24 cellular contexts compared by ENCODE assay signal in the genomic region with DNA sequence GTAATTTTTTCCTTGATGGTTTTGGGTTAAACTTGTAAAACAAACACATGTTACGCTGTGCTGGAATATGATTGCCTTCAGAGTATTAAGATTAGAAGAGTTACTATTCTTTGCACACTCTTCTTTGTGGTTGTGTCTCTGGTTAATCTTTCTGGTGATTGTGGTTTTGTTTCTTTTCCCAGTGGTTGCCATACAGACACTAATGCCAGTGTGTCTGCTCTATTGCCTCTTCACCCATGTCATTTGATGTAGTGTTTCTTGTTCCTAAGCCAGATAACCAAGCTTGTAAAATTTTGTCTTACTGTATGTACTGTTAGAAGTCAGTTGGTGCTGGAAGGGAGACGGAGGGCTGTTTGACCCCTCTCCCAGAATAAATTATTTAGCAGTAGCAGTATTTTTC.
DNase-seq lines count a peak whose midpoint lies in the region; ATAC-seq, FAIRE-seq and TF ChIP-seq lines count a peak whose summit lies in the region.
"Had no signal": no experiment of that assay in that cellular context is flagged by ENCODE, and none has a peak within 500 bp of the region (broad histone marks: within the 10 kb centered on the region; RNA-seq: fewer than 3 reads in every experiment).

No MANE protein-coding gene starts in this region.

- H3K4me1 ChIP-seq in H9 (ENCODE audit: insufficient read depth, low read length): no peaks in the 10 kb centered on the region
- H3K4me1 ChIP-seq: breast epithelium, Caco-2, HAP-1, SJCRH30, tibial nerve had no signal

- ATAC-seq in GM19395 (IDR thresholded peaks at IDR 0.05; ENCODE audit: unreplicated experiment): peak; percentile 71
- ATAC-seq in activated T-helper 17 cell treated with anti-CD3 and anti-CD28 coated beads, Interleukin-2, amount 50 U/mL, for 72 hours (replicated peaks): no peak
- ATAC-seq: activated CD4-positive, CD25-positive, alpha-beta regulatory T cell treated with anti-CD3 and anti-CD28 coated beads, Interleukin-2, amount 50 U/mL, for 24 hours; natural killer cell had no signal

- H2BK20ac ChIP-seq in H9 (ENCODE audit: low read depth, low read length, poor library complexity, severe bottlenecking): no peak overlapping the region

- no peak overlapping the region for H3K4me2 ChIP-seq in H9 (ENCODE audit: insufficient read depth, insufficient read length, low read length)

- H2BK12ac ChIP-seq in H9 (ENCODE audit: insufficient read length, low read depth, low read length): no peak overlapping the region

- peak; percentile 51 for FAIRE-seq in GM12891 (lab: Jason Lieb, UNC)
- FAIRE-seq: keratinocyte had no signal

- no peaks in the 10 kb centered on the region for H3K23me2 ChIP-seq in H9 (ENCODE audit: insufficient read length, low read depth, low read length, poor library complexity, severe bottlenecking)

- WGBS in H9 (ENCODE audit: extremely low coverage, insufficient read length, low lambda C conversion rate): no CpG with 5 or more reads among the region's 2 CpGs

- H3K4me1 Mint-ChIP-seq in H9: no peaks in the 10 kb centered on the region
- H3K4me1 Mint-ChIP-seq in activated T-helper 17 cell treated with anti-CD3 and anti-CD28 coated beads, Interleukin-2, amount 50 U/mL, for 72 hours: peaks cover 15% of the 10 kb centered on the region

- no peak overlapping the region for H3K56ac ChIP-seq in H9 (ENCODE audit: insufficient read length, low read depth, low read length)

- no peak overlapping the region for H3K9ac ChIP-seq in H9 (ENCODE audit: extremely low read depth, insufficient read length, low read length)

- no peaks in the 10 kb centered on the region for H3K27me3 Mint-ChIP-seq in H9 (ENCODE audit: low read depth)
- no peaks in the 10 kb centered on the region for H3K27me3 Mint-ChIP-seq in activated T-helper 17 cell treated with anti-CD3 and anti-CD28 coated beads, Interleukin-2, amount 50 U/mL, for 72 hours

- no peak overlapping the region for H3K23ac ChIP-seq in H9 (ENCODE audit: insufficient read length, low read depth, low read length)

- no peak overlapping the region for H2BK15ac ChIP-seq in H9 (ENCODE audit: low read depth, low read length)

- H4K8ac ChIP-seq in H9 (replicated peaks; ENCODE audit: insufficient read length, low read depth, low read length): no peak overlapping the region

- H2AFZ ChIP-seq in H9 (ENCODE audit: low read length): no peak overlapping the region

- no peak for TF ChIP-seq POLR2A in GM12891 (IDR thresholded peaks at IDR 0.05; ENCODE audit: low read depth, low read length)

- H3K14ac ChIP-seq in H9 (ENCODE audit: insufficient read depth, low read length): no peak overlapping the region

- peak overlapping the region in 1 of 3 experiments; percentile 6; a peak in 1 of 7 replicates for H3K27ac Mint-ChIP-seq in H9
- H3K27ac Mint-ChIP-seq in activated T-helper 17 cell treated with anti-CD3 and anti-CD28 coated beads, Interleukin-2, amount 50 U/mL, for 72 hours: no peak overlapping the region
- H3K27ac Mint-ChIP-seq: activated T-helper 2 cell treated with anti-CD3 and anti-CD28 coated beads, Interferon-gamma antibody, Interleukin-2, Interleukin-4, amounts not matched to agents 10 μg/mL and 5 μg/mL and 100 μg/mL, durations not matched to agents 14 hours and 24 hours and 36 hours; natural killer cell had no signal

- H4K5ac ChIP-seq in H9 (ENCODE audit: insufficient read length, low read depth, low read length): no peak overlapping the region

- H4K91ac ChIP-seq in H9 (ENCODE audit: insufficient read length, low read depth, low read length): no peak overlapping the region

- H3T11ph ChIP-seq in H9 (ENCODE audit: low read length): no peak overlapping the region

- TF ChIP-seq CTCF in H9 (conservative IDR thresholded peaks at IDR 0.05): no peak

- no peak overlapping the region for H3K4ac ChIP-seq in H9 (ENCODE audit: low read depth, low read length)

- no peaks in the 10 kb centered on the region for H3K9me3 ChIP-seq in H9 (ENCODE audit: control insufficient read depth, low read depth, low read length)
- H3K9me3 ChIP-seq: breast epithelium, Caco-2, HAP-1, ovary, SJCRH30, tibial nerve had no signal

- no peak overlapping the region for H2BK5ac ChIP-seq in H9 (ENCODE audit: insufficient read length, low read length)

- H3K27ac ChIP-seq in H9 (ENCODE audit: insufficient read length, low read depth, low read length): no peak overlapping the region
- H3K27ac ChIP-seq: breast epithelium, ovary, SJCRH30, tibial nerve had no signal

- no peaks in the 10 kb centered on the region for H3K27me3 ChIP-seq in H9 (ENCODE audit: insufficient read depth, low read length)
- H3K27me3 ChIP-seq: breast epithelium, ovary, SJCRH30, tibial nerve had no signal

- H4K20me1 ChIP-seq in H9 (ENCODE audit: control insufficient read depth, insufficient read depth, insufficient read length): no peaks in the 10 kb centered on the region

- DNase-seq in GM12891 (ENCODE audit: insufficient read length, low spot score) (no peak), MV-4-11 (lab: John Stamatoyannopoulos, UW) (peak; percentile 58), foreskin melanocyte (peak; percentile 32), H9 (no peak), NCI-H2029 treated with DMSO at 0.1 percent for 48 hours (lab: John Stamatoyannopoulos, UW) (no peak)
- DNase-seq: AML-193; Caco-2; IMR-90; natural killer cell; NCI-H1105; NCI-H2107; NCI-H524; ovary; stimulated activated CD4-positive, alpha-beta T cell treated with anti-CD3 and anti-CD28 coated beads, Interleukin-1b, Interleukin-23, amount 100 ng/mL, for 48 hours; stimulated activated naive CD4-positive, alpha-beta T cell had no signal

- H3K9me3 Mint-ChIP-seq in H9: no peaks in the 10 kb centered on the region
- no peaks in the 10 kb centered on the region for H3K9me3 Mint-ChIP-seq in activated T-helper 17 cell treated with anti-CD3 and anti-CD28 coated beads, Interleukin-2, amount 50 U/mL, for 72 hours
- H3K9me3 Mint-ChIP-seq: activated T-helper 2 cell treated with anti-CD3 and anti-CD28 coated beads, Interferon-gamma antibody, Interleukin-2, Interleukin-4, amounts not matched to agents 10 μg/mL and 5 μg/mL and 100 μg/mL, durations not matched to agents 14 hours and 24 hours and 36 hours; natural killer cell had no signal

- H2AK5ac ChIP-seq in H9 (ENCODE audit: insufficient read length, low read length): no peak overlapping the region

- no peak overlapping the region for H3K4me3 Mint-ChIP-seq in H9
- H3K4me3 Mint-ChIP-seq in activated T-helper 17 cell treated with anti-CD3 and anti-CD28 coated beads, Interleukin-2, amount 50 U/mL, for 72 hours: no peak overlapping the region
- H3K4me3 Mint-ChIP-seq: natural killer cell had no signal

- no peaks in the 10 kb centered on the region for H3K36me3 Mint-ChIP-seq in H9 (ENCODE audit: insufficient read depth in 1 of 3, low read depth in 3 of 3)
- H3K36me3 Mint-ChIP-seq in activated T-helper 17 cell treated with anti-CD3 and anti-CD28 coated beads, Interleukin-2, amount 50 U/mL, for 72 hours (ENCODE audit: low read depth): peaks cover 83% of the 10 kb centered on the region
- H3K36me3 Mint-ChIP-seq: natural killer cell had no signal

- no peak overlapping the region for H3K18ac ChIP-seq in H9 (ENCODE audit: insufficient read length, low read depth, low read length)

- no peak overlapping the region for H2BK120ac ChIP-seq in H9 (ENCODE audit: low read depth, low read length, poor library complexity, severe bottlenecking)

- H3K79me1 ChIP-seq in H9 (ENCODE audit: insufficient read depth, low read depth, low read length, poor library complexity, severe bottlenecking): no peaks in the 10 kb centered on the region

- no peaks in the 10 kb centered on the region for H3K79me2 ChIP-seq in H9 (ENCODE audit: insufficient read depth, low read length)

TF ChIP-seq in GM12891, 5 proteins besides CTCF, POLR2A, EP300 and RAD21:
- TF ChIP-seq SPI1 (IDR thresholded peaks at IDR 0.05; ENCODE audit: low read depth, low read length) (no peak), POLR2AphosphoS5 (IDR thresholded peaks at IDR 0.05; ENCODE audit: low read depth, low read length) (no peak), TAF1 (IDR thresholded peaks at IDR 0.05; ENCODE audit: low read depth, low read length) (no peak), POU2F2 (IDR thresholded peaks at IDR 0.05; ENCODE audit: low read depth, low read length) (no peak), PAX5 (IDR thresholded peaks at IDR 0.05; ENCODE audit: insufficient read depth, low read length, severe bottlenecking) (no peak)
TF ChIP-seq in GM12891: peak in this region for 0.

Comparison
In these comparisons a context has a peak if more than half of its experiments do, and no peak if none do; other contexts are left out.
1. DNase-seq: peak in MV-4-11 (single experiment) and foreskin melanocyte (single experiment); none in GM12891 (single experiment), H9 (single experiment) and NCI-H2029 treated with DMSO at 0.1 percent for 48 hours (single experiment).